In genomic region chr18:9614401-9615279, GRCh38 we compare ENCODE assay signal across 8 cellular contexts. TPM values are rescaled to one million over a fixed set of nuclear protein-coding genes. Genes with fewer than 3 reads are reported as not detected.
DNase-seq lines count a peak whose midpoint lies in the region; ATAC-seq and TF ChIP-seq lines count a peak whose summit lies in the region.

Gene PPP4R1 (minus strand): TSS chr18:9614559. CDS start chr18:9614484, 75 bp downstream.

- DNase-seq in A172 (ENCODE audit: low spot score) (peak; percentile 58), NCI-H510A treated with DMSO at 0.1 percent for 48 hours (lab: John Stamatoyannopoulos, UW) (peak; percentile 49), right lobe of liver (peak; percentile 85 to 88 (median 86))
- DNase-seq in activated CD4-positive, alpha-beta memory T cell treated with anti-CD3 and anti-CD28 coated beads, Interleukin-2, amount 10 ng/mL, durations not matched to agents 7 days and 5 days, result peak; percentile 72
- DNase-seq in stimulated activated CD4-positive, alpha-beta T cell treated with anti-CD3 and anti-CD28 coated beads, Interleukin-4, amount 100 ng/mL, for 1 hour, result peak; percentile 74

- H3K9ac ChIP-seq in duodenal mucosa (ENCODE audit: low read depth in 1 of 2, low read length in 2 of 2), result peak within 1 kb of the TSS; percentile 84 to 86

- H3K27ac Mint-ChIP-seq in activated CD4-positive, alpha-beta memory T cell treated with anti-CD3 and anti-CD28 coated beads, Interleukin-2, amount 10 ng/mL, durations not matched to agents 7 days and 5 days, result peak within 1 kb of the TSS; percentile 81

- H3K4me3 ChIP-seq in duodenal mucosa (ENCODE audit: low read depth in 1 of 2, low read length in 2 of 2), result peak within 1 kb of the TSS; percentile 81 to 85
- H3K4me3 ChIP-seq in right lobe of liver, result peak within 1 kb of the TSS; percentile 73 to 75 (median 75)

- POLR2A ChIA-PET in activated CD4-positive, alpha-beta memory T cell treated with anti-CD3 and anti-CD28 coated beads, Interleukin-2, amount 10 ng/mL, durations not matched to agents 7 days and 5 days (lab: Charles Lee), result interaction anchor here (0.8 to 1.6 kb wide), 5 partner anchors 21 to 532 kb away, joined by 3 to 12 read pairs (median 3); partner anchors contain the start of gene VAPA

- TF ChIP-seq CTCF in right lobe of liver (IDR thresholded peaks at IDR 0.05), result no peak

- ATAC-seq in GM18858 (IDR thresholded peaks at IDR 0.05; ENCODE audit: unreplicated experiment), result peak; percentile 38
- peak; percentile 42 for ATAC-seq in HG03095 (IDR thresholded peaks at IDR 0.05; ENCODE audit: unreplicated experiment)
- peak; percentile 71 to 81 (median 76) for ATAC-seq in right lobe of liver

- no peaks in the 10 kb centered on the region for H3K9me3 Mint-ChIP-seq in activated CD4-positive, alpha-beta memory T cell treated with anti-CD3 and anti-CD28 coated beads, Interleukin-2, amount 10 ng/mL, durations not matched to agents 7 days and 5 days

- H3K4me1 Mint-ChIP-seq in activated CD4-positive, alpha-beta memory T cell treated with anti-CD3 and anti-CD28 coated beads, Interleukin-2, amount 10 ng/mL, durations not matched to agents 7 days and 5 days, result peaks cover 59% of the 10 kb centered on the region

- peak; percentile 58 for TF ChIP-seq POLR2A in right lobe of liver (IDR thresholded peaks at IDR 0.05)

- 0% methylated on average over 3 of the region's 127 CpGs for WGBS in right lobe of liver (ENCODE audit: insufficient coverage, low coverage, low lambda C conversion rate, missing lambda C conversion rate)

- H3K4me1 ChIP-seq in duodenal mucosa (ENCODE audit: control insufficient read depth in 1 of 2, insufficient read depth in 2 of 2, low read length in 2 of 2), result peaks cover 18 to 21% of the 10 kb centered on the region in 2 donors
- H3K4me1 ChIP-seq in right lobe of liver, result peaks cover 0 to 9% (median 4%) of the 10 kb centered on the region in 4 donors

- H3K27ac ChIP-seq in duodenal mucosa (ENCODE audit: low read depth, low read length) (peak within 1 kb of the TSS; percentile 90), right lobe of liver (peak within 1 kb of the TSS; percentile 81 to 93 (median 83))

- H3K9me3 ChIP-seq in duodenal mucosa (ENCODE audit: control insufficient read depth in 1 of 2, low read length in 2 of 2) (no peaks in the 10 kb centered on the region), right lobe of liver (no peaks in the 10 kb centered on the region)

- intact Hi-C loops in right lobe of liver (cut with DNase I), result no loop called here

- CTCF ChIA-PET in activated CD4-positive, alpha-beta memory T cell treated with anti-CD3 and anti-CD28 coated beads, Interleukin-2, amount 10 ng/mL, durations not matched to agents 7 days and 5 days (lab: Charles Lee), result interaction anchor here (2.2 kb wide), 1 partner anchor 301 kb away, joined by 5 read pairs; no protein-coding TSS in a partner anchor

- no peaks in the 10 kb centered on the region for H3K27me3 Mint-ChIP-seq in activated CD4-positive, alpha-beta memory T cell treated with anti-CD3 and anti-CD28 coated beads, Interleukin-2, amount 10 ng/mL, durations not matched to agents 7 days and 5 days

- peaks cover 15% of the 10 kb centered on the region for H3K36me3 Mint-ChIP-seq in activated CD4-positive, alpha-beta memory T cell treated with anti-CD3 and anti-CD28 coated beads, Interleukin-2, amount 10 ng/mL, durations not matched to agents 7 days and 5 days (ENCODE audit: low read depth)

- H3K36me3 ChIP-seq in duodenal mucosa (ENCODE audit: control insufficient read depth in 1 of 2, insufficient read depth in 2 of 2, low read length in 2 of 2) (peaks cover 4 to 6% of the 10 kb centered on the region in 2 donors), right lobe of liver (no peaks in the 10 kb centered on the region)

- no peaks in the 10 kb centered on the region for H3K27me3 ChIP-seq in duodenal mucosa (ENCODE audit: control insufficient read depth in 1 of 2, insufficient read depth in 2 of 2, low read length in 2 of 2)
- H3K27me3 ChIP-seq in right lobe of liver, result no peaks in the 10 kb centered on the region

- H3K4me3 Mint-ChIP-seq in activated CD4-positive, alpha-beta memory T cell treated with anti-CD3 and anti-CD28 coated beads, Interleukin-2, amount 10 ng/mL, durations not matched to agents 7 days and 5 days, result peak within 1 kb of the TSS; percentile 93

RNA-seq across cellular contexts. Expression of gene PPP4R1, which starts in this region (rescaled TPM):
- total RNA-seq in A172 (2014; rRNA removed; shearing (Covaris generic)), result 107 and 125 TPM in 2 replicates
- total RNA-seq in activated CD4-positive, alpha-beta memory T cell treated with anti-CD3 and anti-CD28 coated beads, Interleukin-2, amount 10 ng/mL, durations not matched to agents 7 days and 5 days, result 10 to 100 TPM; 54.0 to 59.7 TPM
- 10 to 100 TPM; 15.0 to 36.5 (median 30.1) TPM for total RNA-seq in right lobe of liver

Comparison
In these comparisons a context has a peak if more than half of its experiments do, and no peak if none do; other contexts are left out.
1. Peak in every context shown above with its lines: DNase-seq, ATAC-seq, H3K4me3 ChIP-seq and H3K27ac ChIP-seq.